Comparison of ENCODE assay signal across 18 cellular contexts in the genomic region with DNA sequence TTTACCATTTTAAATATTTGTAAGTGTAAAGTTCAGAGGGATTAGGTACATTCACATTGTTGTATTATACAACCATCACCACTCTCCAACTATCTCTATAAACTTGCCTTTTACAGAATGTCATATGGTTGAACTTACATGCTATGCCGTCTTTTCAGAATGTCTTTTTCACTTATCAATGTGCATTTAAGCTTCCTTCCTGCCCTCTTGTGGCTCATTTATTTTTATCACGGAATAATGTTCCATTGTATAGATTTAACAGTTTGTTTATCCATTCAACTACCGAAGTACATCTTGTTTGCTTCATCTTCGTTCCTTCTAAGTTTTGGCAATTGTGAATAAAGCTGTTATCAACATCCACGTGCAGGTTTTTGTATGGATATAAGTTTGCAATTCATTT.
DNase-seq lines count a peak whose midpoint lies in the region; ATAC-seq and TF ChIP-seq lines count a peak whose summit lies in the region.
"Had no signal": no experiment of that assay in that cellular context is flagged by ENCODE, and none has a peak within 500 bp of the region (broad histone marks: within the 10 kb centered on the region; RNA-seq: fewer than 3 reads in every experiment).

No MANE protein-coding gene starts in this region.

- H3K56ac ChIP-seq in IMR-90 (ENCODE audit: extremely low read depth, insufficient read depth, low read length) = no peak overlapping the region

- no peaks in the 10 kb centered on the region for H3K9me1 ChIP-seq in IMR-90 (ENCODE audit: insufficient read depth, low read length)

- no TSS peak for BruUV-seq in IMR-90 (replicated peaks; lab: Mats Ljungman, UMichigan)

- no peak overlapping the region; a peak in 1 of 4 replicates for H4K8ac ChIP-seq in IMR-90 (ENCODE audit: low read depth in 2 of 2, low read length in 2 of 2)

- dilution Hi-C loops in IMR-90 (cut with HindIII; ENCODE audit: low sequenced_read_pairs, unreplicated experiment) = no loop called here

- H3K14ac ChIP-seq in IMR-90 (replicated peaks; ENCODE audit: low read depth, low read length) = no peak overlapping the region

- no peak overlapping the region for H3K23ac ChIP-seq in IMR-90 (ENCODE audit: low read depth, low read length)

- H2AK5ac ChIP-seq in IMR-90 (ENCODE audit: low read depth, low read length) = no peak overlapping the region

- no peak overlapping the region for H3K4ac ChIP-seq in IMR-90 (ENCODE audit: low read depth, low read length)

- no peak overlapping the region for H3K4me3 ChIP-seq in BE2C (ENCODE audit: low read depth, low read length)
- H3K4me3 ChIP-seq in IMR-90 (ENCODE audit: insufficient read depth, low read depth, low read length) = no peak overlapping the region
- no peak overlapping the region for H3K4me3 ChIP-seq in astrocyte of the cerebellum (ENCODE audit: low read depth, low read length)
- H3K4me3 ChIP-seq in liver (ENCODE audit: low read depth in 1 of 3, low read length in 3 of 3) = no peak overlapping the region
- H3K4me3 ChIP-seq: ascending aorta, K562, upper lobe of left lung had no signal

- TF ChIP-seq CTCF in BE2C (IDR thresholded peaks at IDR 0.05; ENCODE audit: low read depth, low read length) (peak; percentile 27), IMR-90 (conservative IDR thresholded peaks at IDR 0.05; ENCODE audit: low read depth, low read length) (peak; percentile 43), astrocyte of the cerebellum (IDR thresholded peaks at IDR 0.05; ENCODE audit: low read depth, low read length, missing control alignments) (no peak), liver (IDR thresholded peaks at IDR 0.05; ENCODE audit: low read depth, low read length, missing input control) (no peak)

- no CpG with 5 or more reads among the region's 5 CpGs for WGBS in IMR-90 (ENCODE audit: extremely low coverage in 2 of 2, insufficient read length in 1 of 2), 2 experiments
- 37% methylated on average over 5 of the region's 5 CpGs for WGBS in liver

- DNase-seq in BE2C (no peak), IMR-90 (peak; percentile 49), astrocyte of the cerebellum (ENCODE audit: low read depth) (peak; percentile 5), kidney glomerular epithelial cell (lab: John Stamatoyannopoulos, UW) (no peak), GOT3 (lab: John Stamatoyannopoulos, UW) (no peak), 8988T (no peak)
- DNase-seq: activated CD4-positive, CD25-positive, alpha-beta regulatory T cell treated with anti-CD3 and anti-CD28 coated beads, Interleukin-2, amount 50 U/mL, for 72 hours; activated CD8-positive, alpha-beta memory T cell treated with anti-CD3 and anti-CD28 coated beads, Interleukin-2, amount 10 ng/mL, durations not matched to agents 7 days and 5 days; activated gamma-delta T cell; immature natural killer cell; NCI-H1436; stimulated activated CD4-positive, alpha-beta T cell treated with anti-CD3 and anti-CD28 coated beads, Interleukin-4, amount 100 ng/mL, for 4 hours had no signal

- H2AK9ac ChIP-seq in IMR-90 (replicated peaks; ENCODE audit: low read depth, low read length, poor library complexity) = no peak overlapping the region

- no peak overlapping the region for H3K4me2 ChIP-seq in IMR-90 (ENCODE audit: low read depth, low read length)

- ATAC-seq in IMR-90 (ENCODE audit: low read depth) = peak; percentile 59
- ATAC-seq in HG03439 (IDR thresholded peaks at IDR 0.05; ENCODE audit: unreplicated experiment) = no peak
- ATAC-seq: activated CD8-positive, alpha-beta memory T cell treated with anti-CD3 and anti-CD28 coated beads, Interleukin-2, amount 10 ng/mL, durations not matched to agents 7 days and 5 days; K562; Panc1 had no signal

- POLR2A ChIA-PET in IMR-90 (lab: Charles Lee; ENCODE audit: unreplicated experiment) = no interaction called here

- no peaks in the 10 kb centered on the region for H4K20me1 ChIP-seq in IMR-90 (ENCODE audit: insufficient read depth, low read length)

- in situ Hi-C loops in IMR-90 (cut with MboI; ENCODE audit: low sequenced_read_pairs) = loop anchor here (10.0 kb wide), 1 partner anchor 442 kb away; a partner anchor contains a TSS
- in situ Hi-C loops in astrocyte of the cerebellum (cut with HindIII; ENCODE audit: low sequenced_read_pairs) = no loop called here

- TF ChIP-seq POLR2A in IMR-90 (IDR thresholded peaks at IDR 0.05; ENCODE audit: low read depth, low read length) = no peak

- intact Hi-C loops in IMR-90 (cut with micrococcal nuclease) = loop anchor here (2.0 kb wide), 2 partner anchors 76 to 442 kb away; no protein-coding TSS in a partner anchor

- no peak overlapping the region for H2AFZ ChIP-seq in IMR-90 (replicated peaks; ENCODE audit: low read length, poor library complexity)

- H3K27me3 ChIP-seq in BE2C (no peaks in the 10 kb centered on the region), IMR-90 (ENCODE audit: control insufficient read depth, insufficient read depth, low read length) (no peaks in the 10 kb centered on the region), liver (ENCODE audit: control insufficient read depth in 4 of 4, insufficient read depth in 4 of 4, low read length in 3 of 4) (peaks cover 0 to 2% (median 0%) of the 10 kb centered on the region in 4 donors)
- H3K27me3 ChIP-seq: ascending aorta, upper lobe of left lung had no signal

- H2BK20ac ChIP-seq in IMR-90 (ENCODE audit: low read depth, low read length) = no peak overlapping the region

- H3K36me3 ChIP-seq in BE2C = no peaks in the 10 kb centered on the region
- H3K36me3 ChIP-seq in IMR-90 (ENCODE audit: control insufficient read depth, insufficient read depth, low read length) = no peaks in the 10 kb centered on the region
- no peaks in the 10 kb centered on the region for H3K36me3 ChIP-seq in liver (ENCODE audit: control insufficient read depth in 4 of 4, insufficient read depth in 3 of 4, low read depth in 1 of 4, low read length in 3 of 4)
- H3K36me3 ChIP-seq: ascending aorta, upper lobe of left lung had no signal

- peak; percentile 46 for TF ChIP-seq RAD21 in IMR-90 (IDR thresholded peaks at IDR 0.05; ENCODE audit: low read length)
- TF ChIP-seq RAD21 in liver (IDR thresholded peaks at IDR 0.05) = peak; percentile 31 to 63

- 0 out of 2 replicates have a peak, but pooled peaks cover 5% of the 10 kb centered on the region for H3K4me1 ChIP-seq in BE2C
- H3K4me1 ChIP-seq in IMR-90 (ENCODE audit: control insufficient read depth, insufficient read depth, low read length) = no peaks in the 10 kb centered on the region
- no peaks in the 10 kb centered on the region for H3K4me1 ChIP-seq in liver (ENCODE audit: control insufficient read depth in 4 of 4, insufficient read depth in 4 of 4, low read length in 3 of 4)
- H3K4me1 ChIP-seq: ascending aorta, upper lobe of left lung had no signal

- CTCF ChIA-PET in IMR-90 (lab: Yijun Ruan, JAX) = interaction anchor here (0.6 to 1.5 kb wide), 7 partner anchors 11 to 442 kb away, joined by 3 to 6 read pairs (median 3); no protein-coding TSS in a partner anchor

- H2BK120ac ChIP-seq in IMR-90 (ENCODE audit: low read depth, low read length) = no peak overlapping the region

- H3K9ac ChIP-seq in IMR-90 (ENCODE audit: low read depth, low read length) (no peak overlapping the region), liver (ENCODE audit: low read depth in 1 of 2, low read length in 2 of 2) (no peak overlapping the region)

- no peak overlapping the region for H3K18ac ChIP-seq in IMR-90 (ENCODE audit: low read depth, low read length)

- no peak overlapping the region for H2BK15ac ChIP-seq in IMR-90 (ENCODE audit: low read depth, low read length)

- no peak overlapping the region for H2BK5ac ChIP-seq in IMR-90 (ENCODE audit: low read depth, low read length, poor library complexity, severe bottlenecking)

- no peak overlapping the region for H4K5ac ChIP-seq in IMR-90 (ENCODE audit: low read depth, low read length)

- no peak overlapping the region for H4K91ac ChIP-seq in IMR-90 (ENCODE audit: insufficient read depth, low read depth, low read length)

- H3K27ac ChIP-seq in IMR-90 (ENCODE audit: insufficient read depth, low read length) (no peak overlapping the region), liver (ENCODE audit: low read depth in 1 of 2, low read length in 2 of 2) (no peak overlapping the region)
- H3K27ac ChIP-seq: ascending aorta, upper lobe of left lung had no signal

- H3K79me1 ChIP-seq in IMR-90 (ENCODE audit: low read depth in 1 of 2, low read length in 2 of 2) = no peaks in the 10 kb centered on the region

- H3K9me3 ChIP-seq in BE2C (no peaks in the 10 kb centered on the region), IMR-90 (ENCODE audit: control insufficient read depth, insufficient read depth, low read length) (no peaks in the 10 kb centered on the region), liver (ENCODE audit: control insufficient read depth in 4 of 4, low read length in 3 of 4) (no peaks in the 10 kb centered on the region)
- H3K9me3 ChIP-seq: ascending aorta, upper lobe of left lung had no signal

TF ChIP-seq in IMR-90, 13 proteins besides CTCF, POLR2A, EP300 and RAD21:
- TF ChIP-seq SMC3 (IDR thresholded peaks at IDR 0.05; ENCODE audit: low read depth, low read length) (peak; percentile 24; the same call in 1 of the 2 replicates), NFE2L2 (IDR thresholded peaks at IDR 0.05; ENCODE audit: low read depth, low read length) (no peak)

TF ChIP-seq in liver, 16 proteins besides CTCF, POLR2A, EP300 and RAD21:
- TF ChIP-seq, protein P1, sequence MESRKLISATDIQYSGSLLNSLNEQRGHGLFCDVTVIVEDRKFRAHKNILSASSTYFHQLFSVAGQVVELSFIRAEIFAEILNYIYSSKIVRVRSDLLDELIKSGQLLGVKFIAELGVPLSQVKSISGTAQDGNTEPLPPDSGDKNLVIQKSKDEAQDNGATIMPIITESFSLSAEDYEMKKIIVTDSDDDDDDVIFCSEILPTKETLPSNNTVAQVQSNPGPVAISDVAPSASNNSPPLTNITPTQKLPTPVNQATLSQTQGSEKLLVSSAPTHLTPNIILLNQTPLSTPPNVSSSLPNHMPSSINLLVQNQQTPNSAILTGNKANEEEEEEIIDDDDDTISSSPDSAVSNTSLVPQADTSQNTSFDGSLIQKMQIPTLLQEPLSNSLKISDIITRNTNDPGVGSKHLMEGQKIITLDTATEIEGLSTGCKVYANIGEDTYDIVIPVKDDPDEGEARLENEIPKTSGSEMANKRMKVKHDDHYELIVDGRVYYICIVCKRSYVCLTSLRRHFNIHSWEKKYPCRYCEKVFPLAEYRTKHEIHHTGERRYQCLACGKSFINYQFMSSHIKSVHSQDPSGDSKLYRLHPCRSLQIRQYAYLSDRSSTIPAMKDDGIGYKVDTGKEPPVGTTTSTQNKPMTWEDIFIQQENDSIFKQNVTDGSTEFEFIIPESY (IDR thresholded peaks at IDR 0.05) = no peak

Comparison
In these comparisons a context has a peak if more than half of its experiments do, and no peak if none do; other contexts are left out.
1. DNase-seq: peak in IMR-90 (single experiment) and astrocyte of the cerebellum (single experiment); none in BE2C (single experiment), kidney glomerular epithelial cell (single experiment), GOT3 (single experiment) and 8988T (single experiment).
2. CTCF ChIP-seq: peak in BE2C (single experiment) and IMR-90 (single experiment); none in astrocyte of the cerebellum (single experiment) and liver (single experiment).